Comparison of ENCODE assay signal across 10 cellular contexts in the genomic region with DNA sequence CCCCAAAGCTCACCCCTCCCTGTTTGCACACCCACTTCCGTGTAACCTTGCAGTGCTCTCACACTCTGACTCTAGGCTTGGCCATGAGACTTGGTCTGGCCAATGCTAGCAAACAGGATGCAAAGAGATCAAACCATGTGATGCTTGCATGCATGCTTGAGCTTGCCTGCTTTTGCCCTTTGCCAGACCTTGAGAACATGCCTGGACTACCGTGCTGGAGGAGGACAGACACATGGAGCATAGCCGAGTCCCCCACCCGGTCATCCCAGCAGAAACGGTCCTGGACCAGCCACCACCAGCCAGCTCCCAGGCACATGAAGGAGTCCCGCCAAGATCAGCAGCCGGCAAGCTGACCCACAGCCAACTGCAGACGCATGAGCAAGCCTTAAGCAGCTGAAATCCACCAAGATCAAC. TPM values are rescaled to one million over a fixed set of nuclear protein-coding genes. Genes with fewer than 3 reads are reported as not detected.
DNase-seq lines count a peak whose midpoint lies in the region; ATAC-seq and TF ChIP-seq lines count a peak whose summit lies in the region.
"Had no signal": no experiment of that assay in that cellular context is flagged by ENCODE, and none has a peak within 500 bp of the region (broad histone marks: within the 10 kb centered on the region; RNA-seq: fewer than 3 reads in every experiment).

No MANE protein-coding gene starts in this region.

- peaks cover 0 to 25% (median 0%) of the 10 kb centered on the region in 3 experiments for H3K36me3 ChIP-seq in naive thymus-derived CD4-positive, alpha-beta T cell (ENCODE audit: control insufficient read depth in 2 of 3, insufficient read depth in 3 of 3, low read length in 3 of 3)
- H3K36me3 ChIP-seq in GM23338 (ENCODE audit: insufficient read depth): no peaks in the 10 kb centered on the region

- DNase-seq in CMK (ENCODE audit: low read depth) (peak; percentile 57), islet precursor cell (no peak), NCI-H524 treated with DMSO at 0.1 percent for 48 hours (lab: John Stamatoyannopoulos, UW) (no peak), GM23338 (ENCODE audit: low spot score) (no peak), D341Med (ENCODE audit: low spot score) (no peak)
- no peak for DNase-seq in naive thymus-derived CD4-positive, alpha-beta T cell
- DNase-seq: activated effector memory CD4-positive, alpha-beta T cell treated with Interleukin-2 at 50 U/mL for 16 hours had no signal

- no peak overlapping the region for H3K27ac Mint-ChIP-seq in activated T-helper 17 cell treated with anti-CD3 and anti-CD28 coated beads, Interleukin-2, amount 50 U/mL, for 72 hours
- peak overlapping the region in 1 of 9 donors; percentile 11 for H3K27ac Mint-ChIP-seq in naive thymus-derived CD4-positive, alpha-beta T cell
- no peak overlapping the region for H3K27ac Mint-ChIP-seq in GM23338

- intact Hi-C loops in naive thymus-derived CD4-positive, alpha-beta T cell (cut with micrococcal nuclease): no loop called here

- no peaks in the 10 kb centered on the region for H3K27me3 ChIP-seq in naive thymus-derived CD4-positive, alpha-beta T cell (ENCODE audit: control insufficient read depth in 2 of 2, insufficient read depth in 2 of 2, low read length in 2 of 2)
- H3K27me3 ChIP-seq in GM23338 (ENCODE audit: insufficient read depth): no peaks in the 10 kb centered on the region
- H3K27me3 ChIP-seq: SJSA1 had no signal

- no peaks in the 10 kb centered on the region for H3K79me2 ChIP-seq in GM23338 (replicated peaks; ENCODE audit: insufficient read depth)

- H3K36me3 Mint-ChIP-seq in activated T-helper 17 cell treated with anti-CD3 and anti-CD28 coated beads, Interleukin-2, amount 50 U/mL, for 72 hours (ENCODE audit: low read depth): no peaks in the 10 kb centered on the region
- H3K36me3 Mint-ChIP-seq in naive thymus-derived CD4-positive, alpha-beta T cell: peaks cover 1 to 37% (median 21%) of the 10 kb centered on the region in 5 donors
- peaks cover 5% of the 10 kb centered on the region; the same call in 1 of the 3 replicates for H3K36me3 Mint-ChIP-seq in GM23338 (ENCODE audit: low read depth)

- no peaks in the 10 kb centered on the region for H3K27me3 Mint-ChIP-seq in activated T-helper 17 cell treated with anti-CD3 and anti-CD28 coated beads, Interleukin-2, amount 50 U/mL, for 72 hours
- H3K27me3 Mint-ChIP-seq in naive thymus-derived CD4-positive, alpha-beta T cell: no peaks in the 10 kb centered on the region
- peaks cover 7% of the 10 kb centered on the region for H3K27me3 Mint-ChIP-seq in GM23338 (ENCODE audit: insufficient read depth, low read depth, poor library complexity)

- no peak overlapping the region for H2AFZ ChIP-seq in GM23338

- no peak overlapping the region for H3K4me2 ChIP-seq in GM23338

- POLR2A ChIA-PET in naive thymus-derived CD4-positive, alpha-beta T cell (lab: Charles Lee): no interaction called here

- no peak overlapping the region for H3K4me3 ChIP-seq in naive thymus-derived CD4-positive, alpha-beta T cell (ENCODE audit: low read length)
- no peak overlapping the region for H3K4me3 ChIP-seq in GM23338
- H3K4me3 ChIP-seq: SJSA1 had no signal

- no peak for TF ChIP-seq CTCF in GM23338 (conservative IDR thresholded peaks at IDR 0.05; ENCODE audit: low read depth in 2 of 2)

- no peaks in the 10 kb centered on the region for H3F3A ChIP-seq in GM23338 (replicated peaks; ENCODE audit: low read depth)

- H4K20me1 ChIP-seq in GM23338 (replicated peaks; ENCODE audit: insufficient read depth): no peaks in the 10 kb centered on the region

- H3K9me2 ChIP-seq in GM23338 (ENCODE audit: insufficient read depth): no peaks in the 10 kb centered on the region

- H3K4me3 Mint-ChIP-seq in activated T-helper 17 cell treated with anti-CD3 and anti-CD28 coated beads, Interleukin-2, amount 50 U/mL, for 72 hours: peak overlapping the region; percentile 42
- peak overlapping the region in 9 of 10 donors; percentile 34 to 86 (median 61) for H3K4me3 Mint-ChIP-seq in naive thymus-derived CD4-positive, alpha-beta T cell
- H3K4me3 Mint-ChIP-seq in GM23338: no peak overlapping the region

- CTCF ChIA-PET in naive thymus-derived CD4-positive, alpha-beta T cell (lab: Charles Lee): no interaction called here

- H3K4me1 Mint-ChIP-seq in activated T-helper 17 cell treated with anti-CD3 and anti-CD28 coated beads, Interleukin-2, amount 50 U/mL, for 72 hours: peaks cover 17% of the 10 kb centered on the region
- H3K4me1 Mint-ChIP-seq in naive thymus-derived CD4-positive, alpha-beta T cell: peaks cover 17 to 42% (median 34%) of the 10 kb centered on the region in 7 donors
- no peaks in the 10 kb centered on the region for H3K4me1 Mint-ChIP-seq in GM23338

- no peaks in the 10 kb centered on the region for H3K9me3 ChIP-seq in naive thymus-derived CD4-positive, alpha-beta T cell (ENCODE audit: control insufficient read depth in 2 of 3, low read length in 3 of 3)
- H3K9me3 ChIP-seq: SJSA1 had no signal

- no peaks in the 10 kb centered on the region for H3K9me3 Mint-ChIP-seq in activated T-helper 17 cell treated with anti-CD3 and anti-CD28 coated beads, Interleukin-2, amount 50 U/mL, for 72 hours
- peaks cover 0 to 1% (median 0%) of the 10 kb centered on the region in 11 donors for H3K9me3 Mint-ChIP-seq in naive thymus-derived CD4-positive, alpha-beta T cell
- no peaks in the 10 kb centered on the region for H3K9me3 Mint-ChIP-seq in GM23338

- ATAC-seq in GM21529 (IDR thresholded peaks at IDR 0.05; ENCODE audit: unreplicated experiment): peak; percentile 60
- ATAC-seq in activated T-helper 17 cell treated with anti-CD3 and anti-CD28 coated beads, Interleukin-2, amount 50 U/mL, for 72 hours (replicated peaks): peak; percentile 26
- ATAC-seq in naive thymus-derived CD4-positive, alpha-beta T cell: peak; percentile 72
- no peak for ATAC-seq in GM23338

- H3K4me1 ChIP-seq in naive thymus-derived CD4-positive, alpha-beta T cell (ENCODE audit: control insufficient read depth in 2 of 2, insufficient read depth in 2 of 2, low read length in 2 of 2): peaks cover 15 to 25% of the 10 kb centered on the region in 2 donors
- no peaks in the 10 kb centered on the region for H3K4me1 ChIP-seq in GM23338 (ENCODE audit: insufficient read depth)
- H3K4me1 ChIP-seq: SJSA1 had no signal

- H3K27ac ChIP-seq in naive thymus-derived CD4-positive, alpha-beta T cell (ENCODE audit: low read depth, low read length): no peak overlapping the region
- no peak overlapping the region for H3K27ac ChIP-seq in GM23338 (ENCODE audit: low read depth)
- H3K27ac ChIP-seq: SJSA1 had no signal

RNA-seq across cellular contexts. Expression of gene PYROXD2, which starts 23.4 kb away (rescaled TPM):
- 1 to 10 TPM; 5.1 to 7.0 TPM for total RNA-seq in activated T-helper 17 cell treated with anti-CD3 and anti-CD28 coated beads, Interleukin-2, amount 50 U/mL, for 72 hours
- 10 to 100 TPM; 11.9 to 37.1 (median 26.9) TPM for total RNA-seq in naive thymus-derived CD4-positive, alpha-beta T cell
- polyA plus RNA-seq in naive thymus-derived CD4-positive, alpha-beta T cell: 1 to 10 TPM; 5.6 TPM
- 0.12 and 1.3 TPM in 2 replicates for total RNA-seq in GM23338 (2014; rRNA removed; shearing (Covaris generic))
- 2.2 and 2.6 TPM in 2 replicates for polyA plus RNA-seq in GM23338 (2016; fragmentation: Nextera tagmentation; extraction: Ambion mirVana)

RNA-seq across cellular contexts. Expression of gene HPS1, which starts 55.1 kb away (rescaled TPM):
- 10 to 100 TPM; 49.1 to 56.9 TPM for total RNA-seq in activated T-helper 17 cell treated with anti-CD3 and anti-CD28 coated beads, Interleukin-2, amount 50 U/mL, for 72 hours
- 100 to 1,000 TPM in 2 of 5 experiments, 10 to 100 TPM in 3; 68.5 to 107 (median 90.9) TPM for total RNA-seq in naive thymus-derived CD4-positive, alpha-beta T cell
- polyA plus RNA-seq in naive thymus-derived CD4-positive, alpha-beta T cell: 10 to 100 TPM; 54.3 to 70.8 TPM
- total RNA-seq in GM23338 (2014; rRNA removed; shearing (Covaris generic)): 19.7 and 21.4 TPM in 2 replicates
- 49.4 and 51.2 TPM in 2 replicates for polyA plus RNA-seq in GM23338 (2016; fragmentation: Nextera tagmentation; extraction: Ambion mirVana)
